In the genomic region with DNA sequence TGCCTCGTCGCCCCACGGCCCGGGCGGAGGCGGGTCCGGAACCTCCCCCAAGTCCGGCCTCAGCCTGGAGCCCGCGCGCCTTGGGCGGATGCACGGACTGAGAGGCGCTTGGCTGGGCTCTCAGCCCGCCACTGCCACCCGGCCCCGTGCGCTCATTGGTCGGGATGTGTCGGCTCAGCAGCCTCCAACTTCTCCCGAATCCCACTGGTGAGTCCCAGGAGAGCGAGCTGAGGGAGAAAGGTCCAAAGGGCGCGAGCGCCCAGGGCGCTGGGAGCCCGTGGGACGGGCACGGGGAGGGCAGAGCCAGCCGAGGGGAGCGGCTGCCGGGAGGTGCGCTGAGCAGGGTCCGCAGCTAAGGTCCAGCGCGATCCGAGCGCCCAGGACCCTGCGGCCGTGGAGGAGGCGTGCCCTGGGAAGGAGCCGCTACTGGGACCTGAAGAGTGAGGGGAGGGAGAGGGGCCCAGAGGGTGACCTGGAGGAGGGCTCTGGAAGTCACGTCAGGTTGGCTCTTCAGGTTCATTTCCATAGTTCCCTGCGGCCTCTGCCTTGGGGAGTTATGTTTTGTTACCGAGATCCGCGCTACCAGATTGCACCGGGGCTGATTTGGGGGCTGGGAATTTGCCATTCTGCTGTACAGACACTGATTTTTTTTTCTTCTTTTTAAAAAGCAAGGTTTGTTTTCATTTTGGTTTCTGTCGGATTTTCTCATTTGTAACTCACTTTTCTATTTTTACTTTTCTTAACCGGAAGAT, we compare ENCODE assay signal across 10 cellular contexts. TPM values are rescaled to one million over a fixed set of nuclear protein-coding genes. Genes with fewer than 3 reads are reported as not detected.
DNase-seq lines count a peak whose midpoint lies in the region; ATAC-seq lines count a peak whose summit lies in the region.
"Had no signal": no experiment of that assay in that cellular context is flagged by ENCODE, and none has a peak within 500 bp of the region (broad histone marks: within the 10 kb centered on the region; RNA-seq: fewer than 3 reads in every experiment).

MME (plus strand) TSS at position 525 of the 752 bp plus-strand sequence. CDS start 3,849 bp downstream, outside the sequence.

- H3K9me3 ChIP-seq in esophagus (ENCODE audit: control insufficient read depth in 2 of 2, insufficient read depth in 1 of 2, low read depth in 1 of 2, low read length in 1 of 2) (no peaks in the 10 kb centered on the region), mucosa of stomach (ENCODE audit: control insufficient read depth, low read length) (no peaks in the 10 kb centered on the region)

- H3K4me1 ChIP-seq in esophagus (ENCODE audit: control insufficient read depth in 2 of 2, insufficient read depth in 2 of 2, low read length in 1 of 2) (no peaks in the 10 kb centered on the region), mucosa of stomach (ENCODE audit: control insufficient read depth, insufficient read depth, low read length) (peaks cover 5% of the 10 kb centered on the region)

- DNase-seq in NCI-H2081 (lab: John Stamatoyannopoulos, UW), result peak; percentile 27 to 66
- no peak for DNase-seq in NCI-H2081 treated with DMSO at 0.1 percent for 48 hours (lab: John Stamatoyannopoulos, UW)
- peak; percentile 80 for DNase-seq in RPMI7951 (ENCODE audit: low read depth)
- DNase-seq in NCI-H2107 (lab: John Stamatoyannopoulos, UW), result no peak
- DNase-seq in AML-193 (lab: John Stamatoyannopoulos, UW), result no peak
- DNase-seq: CD4-positive, CD25-positive, alpha-beta regulatory T cell had no signal

- no peak for ATAC-seq in GM21390 (IDR thresholded peaks at IDR 0.05; ENCODE audit: unreplicated experiment)

- no peak within 1 kb of the TSS for H3K27ac ChIP-seq in esophagus (ENCODE audit: low read depth in 2 of 2, low read length in 1 of 2)

- peak within 1 kb of the TSS; percentile 38 to 46 for H3K4me3 ChIP-seq in esophagus (ENCODE audit: low read depth in 1 of 2, low read length in 2 of 2)
- H3K4me3 ChIP-seq in mucosa of stomach (ENCODE audit: low read length), result peak within 1 kb of the TSS; percentile 34

- H3K36me3 ChIP-seq in esophagus (ENCODE audit: control insufficient read depth in 2 of 2, insufficient read depth in 2 of 2, low read length in 1 of 2) (no peaks in the 10 kb centered on the region), mucosa of stomach (ENCODE audit: control insufficient read depth, insufficient read depth, low read length) (no peaks in the 10 kb centered on the region)

- H3K27me3 ChIP-seq in esophagus (ENCODE audit: control insufficient read depth in 1 of 2, insufficient read depth in 2 of 2, low read length in 2 of 2) (peaks cover 0 to 9% of the 10 kb centered on the region in 2 donors), mucosa of stomach (ENCODE audit: control insufficient read depth, insufficient read depth, low read length) (peaks cover 42% of the 10 kb centered on the region)

- 2% methylated on average over 41 to 50 of the region's 50 CpGs for WGBS in esophagus, 2 donors

- peak within 1 kb of the TSS; percentile 33 for H3K9ac ChIP-seq in mucosa of stomach (ENCODE audit: low read length)

RNA-seq across cellular contexts. Expression of gene MME, which starts in this region (rescaled TPM):
- 73.8 and 77.4 TPM in 2 replicates for total RNA-seq in RPMI7951 (2014; rRNA removed; shearing (Covaris generic))
- polyA plus RNA-seq in esophagus, result under 1 TPM; 0.12 to 0.20 TPM
- total RNA-seq: activated naive CD4-positive, alpha-beta T cell treated with anti-CD3 and anti-CD28 coated beads, Interleukin-2, amount 50 U/mL, for 72 hours; CD4-positive, CD25-positive, alpha-beta regulatory T cell had no signal

Comparison
In these comparisons a context has a peak if more than half of its experiments do, and no peak if none do; other contexts are left out.
1. DNase-seq: peak in NCI-H2081 (2 of 2) and RPMI7951 (single experiment); none in NCI-H2081 treated with DMSO at 0.1 percent for 48 hours (single experiment), NCI-H2107 (single experiment) and AML-193 (0 of 2).